Comparison of ENCODE assay signal across 36 cellular contexts in the genomic region with DNA sequence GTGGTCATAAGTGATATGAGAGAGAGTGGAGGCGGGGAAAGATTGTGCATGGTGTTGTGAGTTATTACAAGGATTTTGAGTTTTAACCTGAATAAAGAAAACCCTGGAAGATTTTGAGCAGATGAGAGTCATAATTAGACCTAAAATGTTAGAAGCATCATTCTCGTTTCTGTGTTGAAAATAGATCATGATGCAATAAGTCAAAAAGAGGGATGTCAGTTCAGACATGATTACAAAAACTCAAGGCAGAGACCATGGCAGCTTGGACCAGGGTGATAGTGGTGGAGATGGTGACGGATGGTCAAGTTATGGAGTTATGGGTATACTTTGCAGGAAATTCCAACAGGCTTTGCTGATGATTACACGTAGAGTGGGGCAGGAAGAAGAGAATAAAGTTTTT.
"Had no signal": no experiment of that assay in that cellular context is flagged by ENCODE, and none has a peak within 500 bp of the region (broad histone marks: within the 10 kb centered on the region; RNA-seq: fewer than 3 reads in every experiment).

No MANE protein-coding gene starts in this region.

- H3K27me3 ChIP-seq: adrenal gland, body of pancreas, brain microvascular endothelial cell, breast epithelium had no signal

- H3K4me3 ChIP-seq: adrenal gland, body of pancreas, breast epithelium had no signal

- H3K4me3 Mint-ChIP-seq: activated B cell treated with CpG ODN at 0.5 μM for 24 hours; activated CD4-positive, alpha-beta memory T cell treated with anti-CD3 and anti-CD28 coated beads for 36 hours; activated CD4-positive, alpha-beta T cell treated with anti-CD3 and anti-CD28 coated beads, Interleukin-2, amount 10 ng/mL, durations not matched to agents 24 days and 14 days; activated CD8-positive, alpha-beta T cell treated with anti-CD3 and anti-CD28 coated beads for 36 hours; activated naive CD4-positive, alpha-beta T cell treated with anti-CD3 and anti-CD28 coated beads for 36 hours; activated naive CD8-positive, alpha-beta T cell treated with anti-CD3 and anti-CD28 coated beads for 36 hours; activated T-cell treated with anti-CD3 and anti-CD28 coated beads, Interleukin-2, amount 50 U/mL, for 4 hours; activated T-cell treated with anti-CD3 and anti-CD28 coated beads, Interleukin-2, amount 50 U/mL, for 72 hours; activated T-helper 1 cell treated with anti-CD3 and anti-CD28 coated beads, Interleukin-12 subunit alpha, Interleukin-12 subunit beta, Interleukin-2, Interleukin-4 antibody, amounts not matched to agents 30 ng/mL and 10 ng/mL and 1 ng/mL, durations not matched to agents 14 hours and 24 hours and 36 hours; activated T-helper 17 cell treated with anti-CD3 and anti-CD28 coated beads, Interleukin-2, amount 50 U/mL, for 72 hours; T-helper 1 cell treated with Interleukin-12 subunit alpha and Interleukin-12 subunit beta and Interleukin-4 antibody, amounts not matched to agents 30 μg/mL and 1 μg/mL, for 36 hours; T-helper 2 cell treated with Interferon-gamma antibody and Interleukin-4, amounts not matched to agents 5 μg/mL and 100 μg/mL, for 36 hours had no signal

- H3K4me1 ChIP-seq: body of pancreas, breast epithelium had no signal

- H3K9me3 ChIP-seq: adrenal gland, body of pancreas, breast epithelium had no signal

- H3K36me3 ChIP-seq: adrenal gland, brain microvascular endothelial cell, breast epithelium had no signal

- DNase-seq: activated B cell treated with CpG ODN at 0.5 μM for 24 hours; activated CD4-positive, alpha-beta memory T cell treated with anti-CD3 and anti-CD28 coated beads for 36 hours; activated CD4-positive, alpha-beta T cell treated with anti-CD3 and anti-CD28 coated beads for 4 hours; activated CD4-positive, alpha-beta T cell treated with anti-CD3 and anti-CD28 coated beads, Interleukin-2, amount 10 ng/mL, durations not matched to agents 24 days and 14 days; activated CD4-positive, alpha-beta T cell treated with anti-CD3 and anti-CD28 coated beads, Interleukin-2, amount 50 U/mL, for 1 hour; activated CD4-positive, alpha-beta T cell treated with anti-CD3 and anti-CD28 coated beads, Interleukin-2, amount 50 U/mL, for 4 hours; activated CD4-positive, CD25-positive, alpha-beta regulatory T cell treated with anti-CD3 and anti-CD28 coated beads, Interleukin-2, amount 50 U/mL, for 72 hours; activated CD8-positive, alpha-beta memory T cell treated with anti-CD3 and anti-CD28 coated beads, Interleukin-2, amount 50 U/mL, for 4 hours; activated CD8-positive, alpha-beta T cell treated with anti-CD3 and anti-CD28 coated beads for 36 hours; activated effector memory CD4-positive, alpha-beta T cell treated with anti-CD3 and anti-CD28 coated beads, Interleukin-2, amount 50 U/mL, for 16 hours; activated gamma-delta T cell treated with Interleukin-2 at 50 U/mL for 16 hours; activated naive CD4-positive, alpha-beta T cell; activated naive CD4-positive, alpha-beta T cell treated with anti-CD3 and anti-CD28 coated beads for 36 hours; activated naive CD4-positive, alpha-beta T cell treated with anti-CD3 and anti-CD28 coated beads, Interleukin-2, amount 50 U/mL, for 16 hours; activated naive CD8-positive, alpha-beta T cell treated with anti-CD3 and anti-CD28 coated beads for 36 hours; activated T-cell treated with anti-CD3 and anti-CD28 coated beads for 4 hours; activated T-cell treated with anti-CD3 and anti-CD28 coated beads, Interleukin-2, amount 50 U/mL, for 1 hour; activated T-cell treated with anti-CD3 and anti-CD28 coated beads, Interleukin-2, amount 50 U/mL, for 4 hours; activated T-cell treated with anti-CD3 and anti-CD28 coated beads, Interleukin-2, amount 50 U/mL, for 72 hours; adrenal gland; amniotic stem cell; aorta; body of pancreas; brain microvascular endothelial cell; central memory CD4-positive, alpha-beta T cell; T-helper 2 cell; T-helper 9 cell had no signal

- H3K27ac Mint-ChIP-seq: activated B cell treated with CpG ODN at 0.5 μM for 24 hours; activated CD4-positive, alpha-beta memory T cell treated with anti-CD3 and anti-CD28 coated beads for 36 hours; activated CD4-positive, alpha-beta T cell treated with anti-CD3 and anti-CD28 coated beads, Interleukin-2, amount 10 ng/mL, durations not matched to agents 24 days and 14 days; activated CD8-positive, alpha-beta T cell treated with anti-CD3 and anti-CD28 coated beads for 36 hours; activated naive CD4-positive, alpha-beta T cell treated with anti-CD3 and anti-CD28 coated beads for 36 hours; activated naive CD4-positive, alpha-beta T cell treated with anti-CD3 and anti-CD28 coated beads, Interleukin-2, amount 50 U/mL, for 72 hours; activated naive CD8-positive, alpha-beta T cell treated with anti-CD3 and anti-CD28 coated beads for 36 hours; activated T-cell treated with anti-CD3 and anti-CD28 coated beads, Interleukin-2, amount 50 U/mL, for 72 hours; activated T-helper 1 cell treated with anti-CD3 and anti-CD28 coated beads, Interleukin-12 subunit alpha, Interleukin-12 subunit beta, Interleukin-2, Interleukin-4 antibody, amounts not matched to agents 30 ng/mL and 10 ng/mL and 1 ng/mL, durations not matched to agents 14 hours and 24 hours and 36 hours; activated T-helper 17 cell treated with anti-CD3 and anti-CD28 coated beads, Interleukin-2, amount 50 U/mL, for 72 hours; T-helper 1 cell treated with Interleukin-12 subunit alpha and Interleukin-12 subunit beta and Interleukin-4 antibody, amounts not matched to agents 30 μg/mL and 1 μg/mL, for 36 hours; T-helper 2 cell treated with Interferon-gamma antibody and Interleukin-4, amounts not matched to agents 5 μg/mL and 100 μg/mL, for 36 hours had no signal

- H3K9me3 Mint-ChIP-seq: activated B cell treated with CpG ODN at 0.5 μM for 24 hours; activated CD4-positive, alpha-beta memory T cell treated with anti-CD3 and anti-CD28 coated beads for 36 hours; activated CD4-positive, alpha-beta T cell treated with anti-CD3 and anti-CD28 coated beads, Interleukin-2, amount 10 ng/mL, durations not matched to agents 24 days and 14 days; activated CD8-positive, alpha-beta T cell treated with anti-CD3 and anti-CD28 coated beads for 36 hours; activated naive CD4-positive, alpha-beta T cell treated with anti-CD3 and anti-CD28 coated beads for 36 hours; activated naive CD4-positive, alpha-beta T cell treated with anti-CD3 and anti-CD28 coated beads, Interleukin-2, amount 50 U/mL, for 72 hours; activated naive CD8-positive, alpha-beta T cell treated with anti-CD3 and anti-CD28 coated beads for 36 hours; activated T-cell treated with anti-CD3 and anti-CD28 coated beads, Interleukin-2, amount 50 U/mL, for 4 hours; activated T-cell treated with anti-CD3 and anti-CD28 coated beads, Interleukin-2, amount 50 U/mL, for 72 hours; activated T-helper 1 cell treated with anti-CD3 and anti-CD28 coated beads, Interleukin-12 subunit alpha, Interleukin-12 subunit beta, Interleukin-2, Interleukin-4 antibody, amounts not matched to agents 30 ng/mL and 10 ng/mL and 1 ng/mL, durations not matched to agents 14 hours and 24 hours and 36 hours; activated T-helper 17 cell treated with anti-CD3 and anti-CD28 coated beads, Interleukin-2, amount 50 U/mL, for 72 hours; T-helper 1 cell treated with Interleukin-12 subunit alpha and Interleukin-12 subunit beta and Interleukin-4 antibody, amounts not matched to agents 30 μg/mL and 1 μg/mL, for 36 hours; T-helper 2 cell treated with Interferon-gamma antibody and Interleukin-4, amounts not matched to agents 5 μg/mL and 100 μg/mL, for 36 hours had no signal

- H3K36me3 Mint-ChIP-seq: activated CD4-positive, alpha-beta memory T cell treated with anti-CD3 and anti-CD28 coated beads for 36 hours; activated naive CD4-positive, alpha-beta T cell treated with anti-CD3 and anti-CD28 coated beads, Interleukin-2, amount 50 U/mL, for 72 hours; activated naive CD8-positive, alpha-beta T cell treated with anti-CD3 and anti-CD28 coated beads for 36 hours had no signal

- FAIRE-seq: astrocyte, TTC549 had no signal

- H3K4me1 Mint-ChIP-seq: activated B cell treated with CpG ODN at 0.5 μM for 24 hours; activated CD4-positive, alpha-beta T cell treated with anti-CD3 and anti-CD28 coated beads, Interleukin-2, amount 10 ng/mL, durations not matched to agents 24 days and 14 days; activated naive CD8-positive, alpha-beta T cell treated with anti-CD3 and anti-CD28 coated beads for 36 hours; activated T-helper 17 cell treated with anti-CD3 and anti-CD28 coated beads, Interleukin-2, amount 50 U/mL, for 72 hours had no signal

- H3K27ac ChIP-seq: adrenal gland, body of pancreas, brain microvascular endothelial cell, breast epithelium, VCaP had no signal
